In genomic region chr3:172710709-172711456, GRCh38 we compare ENCODE assay signal across 8 cellular contexts. TPM values are rescaled to one million over a fixed set of nuclear protein-coding genes. Genes with fewer than 3 reads are reported as not detected.
DNase-seq lines count a peak whose midpoint lies in the region; ATAC-seq and TF ChIP-seq lines count a peak whose summit lies in the region.

Gene NCEH1 (minus strand): TSS chr3:172711067. CDS start chr3:172710984, 83 bp downstream.

- no peaks in the 10 kb centered on the region for H3K9me3 ChIP-seq in SK-N-MC (ENCODE audit: low read depth, low read length)
- no peaks in the 10 kb centered on the region for H3K9me3 ChIP-seq in testis

- H3K27me3 Mint-ChIP-seq in activated naive CD4-positive, alpha-beta T cell treated with anti-CD3 and anti-CD28 coated beads, Interleukin-2, amount 50 U/mL, for 24 hours = no peaks in the 10 kb centered on the region

- CTCF ChIA-PET in GM10248 (lab: Yijun Ruan, JAX) = interaction anchor here (0.6 to 3.2 kb wide), 21 partner anchors 9 to 379 kb away, joined by 3 to 22 read pairs (median 4); partner anchors contain the start of gene ECT2

- no peaks in the 10 kb centered on the region for H3K36me3 ChIP-seq in SK-N-MC (ENCODE audit: insufficient read depth, low read length)
- H3K36me3 ChIP-seq in testis (ENCODE audit: low read depth, missing control alignments) = no peaks in the 10 kb centered on the region

- peak; percentile 99 for ATAC-seq in HG02571 (IDR thresholded peaks at IDR 0.05; ENCODE audit: unreplicated experiment)

- POLR2A ChIA-PET in GM10248 (lab: Yijun Ruan, JAX) = interaction anchor here (0.5 kb wide), 1 partner anchor 18 kb away, joined by 3 read pairs; no protein-coding TSS in a partner anchor

- H3K27ac Mint-ChIP-seq in activated naive CD4-positive, alpha-beta T cell treated with anti-CD3 and anti-CD28 coated beads, Interleukin-2, amount 50 U/mL, for 24 hours = peak within 1 kb of the TSS; percentile 55

- H3K36me3 Mint-ChIP-seq in activated naive CD4-positive, alpha-beta T cell treated with anti-CD3 and anti-CD28 coated beads, Interleukin-2, amount 50 U/mL, for 24 hours = no peaks in the 10 kb centered on the region

- H3K4me3 ChIP-seq in NB4 (ENCODE audit: low read depth, low read length) (peak within 1 kb of the TSS; percentile 98), SK-N-MC (peak within 1 kb of the TSS; percentile 92), testis (peak within 1 kb of the TSS; percentile 75 to 87)

- TF ChIP-seq CTCF in GM10248 (IDR thresholded peaks at IDR 0.05; ENCODE audit: control extremely low read depth, extremely low read depth, low read depth, missing control alignments) (peak; percentile 83), NB4 (IDR thresholded peaks at IDR 0.05; ENCODE audit: low read depth, low read length) (peak; percentile 89), testis (IDR thresholded peaks at IDR 0.05) (peak; percentile 60 to 68 (median 65))

- peak; percentile 91 for DNase-seq in GM10248 (ENCODE audit: extremely low spot score)
- peak; percentile 97 for DNase-seq in NB4 (ENCODE audit: low read depth)
- no peak for DNase-seq in SK-N-MC (ENCODE audit: low read depth, low spot score)
- peak; percentile 91 for DNase-seq in glomerular endothelial cell (ENCODE audit: extremely low read depth, low read depth, low spot score)
- DNase-seq in occipital lobe (lab: John Stamatoyannopoulos, UW) = peak; percentile 88
- peak; percentile 94 for DNase-seq in testis

- TF ChIP-seq POLR2A in NB4 (IDR thresholded peaks at IDR 0.05; ENCODE audit: extremely low read depth, insufficient read length) (peak; percentile 82), testis (IDR thresholded peaks at IDR 0.05) (no peak)

- peaks cover 21% of the 10 kb centered on the region for H3K4me1 Mint-ChIP-seq in activated naive CD4-positive, alpha-beta T cell treated with anti-CD3 and anti-CD28 coated beads, Interleukin-2, amount 50 U/mL, for 24 hours

- WGBS in testis, 2 donors = 0 to 1% methylated on average over 11 to 38 of the region's 38 CpGs

- no peaks in the 10 kb centered on the region for H3K27me3 ChIP-seq in testis

- H3K9ac ChIP-seq in SK-N-MC (ENCODE audit: insufficient read length) = peak within 1 kb of the TSS; percentile 49

- H3K27ac ChIP-seq in SK-N-MC = no peak within 1 kb of the TSS
- H3K27ac ChIP-seq in testis = peak within 1 kb of the TSS; percentile 83 to 86

- H3K4me3 Mint-ChIP-seq in activated naive CD4-positive, alpha-beta T cell treated with anti-CD3 and anti-CD28 coated beads, Interleukin-2, amount 50 U/mL, for 24 hours = peak within 1 kb of the TSS; percentile 96

- intact Hi-C loops in testis (cut with DNase I; ENCODE audit: low total_unique reads) = no loop called here

- H3K4me1 ChIP-seq in testis = peaks cover 8% of the 10 kb centered on the region

- H3K9me3 Mint-ChIP-seq in activated naive CD4-positive, alpha-beta T cell treated with anti-CD3 and anti-CD28 coated beads, Interleukin-2, amount 50 U/mL, for 24 hours = no peaks in the 10 kb centered on the region

RNA-seq across cellular contexts. Expression of gene NCEH1, which starts in this region (rescaled TPM):
- total RNA-seq in glomerular endothelial cell (17.1 and 19.7 TPM in 2 replicates), occipital lobe (8.4 TPM), testis (1 to 10 TPM; 3.2 to 3.3 TPM)
- 3.8 TPM for polyA plus RNA-seq in testis (ENCODE audit: insufficient read depth, low read depth, low replicate concordance)
